ENCODE assay signal across 8 cellular contexts in genomic region chr1:32650157-32650751, GRCh38. TPM values are rescaled to one million over a fixed set of nuclear protein-coding genes. Genes with fewer than 3 reads are reported as not detected.
DNase-seq lines count a peak whose midpoint lies in the region; ATAC-seq and TF ChIP-seq lines count a peak whose summit lies in the region.

ZBTB8OS (minus strand) TSS chr1:32650550; CDS start chr1:32650529, 21 bp downstream.

- peak within 1 kb of the TSS; percentile 88 for H3K4me3 ChIP-seq in LNCaP clone FGC (ENCODE audit: low read depth, low read length)

- peaks cover 20% of the 10 kb centered on the region for H3K4me1 Mint-ChIP-seq in activated T-helper 17 cell treated with anti-CD3 and anti-CD28 coated beads, Interleukin-2, amount 50 U/mL, for 72 hours
- peaks cover 46 to 47% of the 10 kb centered on the region in 2 donors for H3K4me1 Mint-ChIP-seq in natural killer cell

- intact Hi-C loops in natural killer cell (cut with micrococcal nuclease): loop anchor here (1.0 to 5.0 kb wide), 3 partner anchors 23 to 358 kb away; partner anchors contain the start of genes HDAC1, S100PBP and YARS1

- CTCF ChIA-PET in RWPE1 (lab: Yijun Ruan, JAX): interaction anchor here (0.5 to 0.6 kb wide), 2 partner anchors 25 to 56 kb away, joined by 3 read pairs; no protein-coding TSS in a partner anchor

- TF ChIP-seq CTCF in LNCaP clone FGC (IDR thresholded peaks at IDR 0.05; ENCODE audit: control insufficient read depth, extremely low read depth, insufficient read depth) (no peak), RWPE1 (conservative IDR thresholded peaks at IDR 0.05; ENCODE audit: low read depth) (no peak), natural killer cell (IDR thresholded peaks at IDR 0.05) (no peak)

- H3K27me3 Mint-ChIP-seq in activated T-helper 17 cell treated with anti-CD3 and anti-CD28 coated beads, Interleukin-2, amount 50 U/mL, for 72 hours: no peaks in the 10 kb centered on the region
- H3K27me3 Mint-ChIP-seq in natural killer cell (ENCODE audit: low read depth in 2 of 2): no peaks in the 10 kb centered on the region

- POLR2A ChIA-PET in RWPE1 (lab: Yijun Ruan, JAX; ENCODE audit: low non-redundant PET): interaction anchor here (0.8 to 0.9 kb wide), 2 partner anchors 11 to 14 kb away, joined by 3 to 5 read pairs; no protein-coding TSS in a partner anchor

- H3K27ac ChIP-seq in RWPE1: peak within 1 kb of the TSS; percentile 94

- H3K4me3 Mint-ChIP-seq in activated T-helper 17 cell treated with anti-CD3 and anti-CD28 coated beads, Interleukin-2, amount 50 U/mL, for 72 hours: peak within 1 kb of the TSS; percentile 99
- H3K4me3 Mint-ChIP-seq in natural killer cell: peak within 1 kb of the TSS; percentile 99

- H3K27ac Mint-ChIP-seq in activated T-helper 17 cell treated with anti-CD3 and anti-CD28 coated beads, Interleukin-2, amount 50 U/mL, for 72 hours: peak within 1 kb of the TSS; percentile 100
- H3K27ac Mint-ChIP-seq in natural killer cell: peak within 1 kb of the TSS; percentile 94 to 100

- peak; percentile 95 for DNase-seq in DMS79 treated with DMSO at 0.1 percent for 48 hours (lab: John Stamatoyannopoulos, UW)
- DNase-seq in LNCaP clone FGC (ENCODE audit: low read depth): peak; percentile 86
- peak; percentile 95 for DNase-seq in RWPE1 (ENCODE audit: low spot score)
- DNase-seq in fibroblast of peridontal ligament (ENCODE audit: extremely low read depth): peak; percentile 92
- DNase-seq in natural killer cell: peak; percentile 78
- peak; percentile 86 for DNase-seq in stimulated activated naive CD4-positive, alpha-beta T cell treated with Interleukin-2 at 50 U/mL for 16 hours (lab: John Stamatoyannopoulos, UW)

- H3K36me3 Mint-ChIP-seq in activated T-helper 17 cell treated with anti-CD3 and anti-CD28 coated beads, Interleukin-2, amount 50 U/mL, for 72 hours (ENCODE audit: low read depth): peaks cover 87% of the 10 kb centered on the region
- H3K36me3 Mint-ChIP-seq in natural killer cell: no peaks in the 10 kb centered on the region

- ATAC-seq in GM21825 (IDR thresholded peaks at IDR 0.05; ENCODE audit: unreplicated experiment) (peak; percentile 66), natural killer cell (peak; percentile 70 to 86 (median 72))
- ATAC-seq in activated T-helper 17 cell treated with anti-CD3 and anti-CD28 coated beads, Interleukin-2, amount 50 U/mL, for 72 hours (replicated peaks): peak; percentile 83

- H3K9me3 Mint-ChIP-seq in activated T-helper 17 cell treated with anti-CD3 and anti-CD28 coated beads, Interleukin-2, amount 50 U/mL, for 72 hours: no peaks in the 10 kb centered on the region
- no peaks in the 10 kb centered on the region for H3K9me3 Mint-ChIP-seq in natural killer cell

RNA-seq across cellular contexts. Expression of gene ZBTB8OS, which starts in this region (rescaled TPM):
- 10 to 100 TPM; 52.9 to 68.0 TPM for total RNA-seq in activated T-helper 17 cell treated with anti-CD3 and anti-CD28 coated beads, Interleukin-2, amount 50 U/mL, for 72 hours
- 10 to 100 TPM; 46.1 to 62.2 (median 55.6) TPM for total RNA-seq in natural killer cell

Comparison
In these comparisons a context has a peak if more than half of its experiments do, and no peak if none do; other contexts are left out.
1. Peak in every context shown above with its lines: DNase-seq, ATAC-seq, H3K4me3 ChIP-seq and H3K27ac ChIP-seq.